In genomic region chr20:43507150-43508080, GRCh38 we compare ENCODE assay signal across 8 cellular contexts. TPM values are rescaled to one million over a fixed set of nuclear protein-coding genes. Genes with fewer than 3 reads are reported as not detected.
DNase-seq lines count a peak whose midpoint lies in the region; ATAC-seq, FAIRE-seq and TF ChIP-seq lines count a peak whose summit lies in the region.

L3MBTL1 (plus strand) TSS chr20:43507697; CDS start chr20:43513504, 5,807 bp downstream.

- H3K27me3 ChIP-seq in esophagus squamous epithelium, result peaks cover 0 to 41% (median 0%) of the 10 kb centered on the region in 4 donors
- H3K27me3 ChIP-seq in mucosa of stomach (ENCODE audit: control insufficient read depth, insufficient read depth, low read length), result peaks cover 17% of the 10 kb centered on the region
- no peaks in the 10 kb centered on the region for H3K27me3 ChIP-seq in aorta (ENCODE audit: control insufficient read depth in 1 of 2, insufficient read depth in 2 of 2, low read length in 1 of 2)

- 35 to 36% methylated on average over 15 to 19 of the region's 95 CpGs for WGBS in esophagus squamous epithelium, 2 donors
- 5 to 6% methylated on average over 90 to 95 of the region's 95 CpGs for WGBS in aorta, 2 donors

- POLR2A ChIA-PET in activated CD4-positive, alpha-beta memory T cell treated with anti-CD3 and anti-CD28 coated beads for 36 hours (lab: Charles Lee), result interaction anchor here (1.0 kb wide), 2 partner anchors 50 kb away, joined by 3 to 4 read pairs; partner anchors contain the start of gene SRSF6

- H3K27ac ChIP-seq in esophagus squamous epithelium, result peak within 1 kb of the TSS in 3 of 4 donors; percentile 49 to 68 (median 52)
- no peak within 1 kb of the TSS for H3K27ac ChIP-seq in aorta (ENCODE audit: low read depth in 1 of 2, low read length in 2 of 2)

- CTCF ChIA-PET in activated CD4-positive, alpha-beta memory T cell treated with anti-CD3 and anti-CD28 coated beads for 36 hours (lab: Charles Lee), result no interaction called here

- no peaks in the 10 kb centered on the region for H3K36me3 ChIP-seq in esophagus squamous epithelium
- H3K36me3 ChIP-seq in mucosa of stomach (ENCODE audit: control insufficient read depth, insufficient read depth, low read length), result no peaks in the 10 kb centered on the region
- no peaks in the 10 kb centered on the region for H3K36me3 ChIP-seq in aorta (ENCODE audit: control insufficient read depth in 1 of 2, insufficient read depth in 2 of 2, low read length in 1 of 2)

- no peaks in the 10 kb centered on the region for H3K9me3 Mint-ChIP-seq in activated CD4-positive, alpha-beta memory T cell treated with anti-CD3 and anti-CD28 coated beads for 36 hours

- ATAC-seq in aorta (ENCODE audit: low FRiP score), result peak; percentile 67

- H3K4me3 Mint-ChIP-seq in activated CD4-positive, alpha-beta memory T cell treated with anti-CD3 and anti-CD28 coated beads for 36 hours, result peak within 1 kb of the TSS; percentile 63

- peak within 1 kb of the TSS; percentile 53 to 85 (median 79) for H3K4me3 ChIP-seq in esophagus squamous epithelium
- peak within 1 kb of the TSS; percentile 46 for H3K4me3 ChIP-seq in mucosa of stomach (ENCODE audit: low read length)
- H3K4me3 ChIP-seq in aorta (ENCODE audit: low read length in 2 of 2), result peak within 1 kb of the TSS; percentile 19 to 59

- no peaks in the 10 kb centered on the region for H3K36me3 Mint-ChIP-seq in activated CD4-positive, alpha-beta memory T cell treated with anti-CD3 and anti-CD28 coated beads for 36 hours

- TF ChIP-seq POLR2A in esophagus squamous epithelium (IDR thresholded peaks at IDR 0.05), result peak in 1 of 4 donors; percentile 25

- DNase-seq in CD1c-positive myeloid dendritic cell (ENCODE audit: extremely low spot score) (peak; percentile 22), HTR-8/SVneo (ENCODE audit: insufficient read length, low spot score) (peak; percentile 97), esophagus squamous epithelium (lab: John Stamatoyannopoulos, UW) (no peak), aorta (peak; percentile 50 to 81), NCI-H2107 (lab: John Stamatoyannopoulos, UW) (no peak), NCI-H446 (lab: John Stamatoyannopoulos, UW) (no peak)
- peak; percentile 21 for DNase-seq in activated CD4-positive, alpha-beta memory T cell treated with anti-CD3 and anti-CD28 coated beads for 36 hours

- peak; percentile 92 for FAIRE-seq in HTR-8/SVneo (lab: Jason Lieb, UNC)

- H3K9me3 ChIP-seq in esophagus squamous epithelium (no peaks in the 10 kb centered on the region), mucosa of stomach (ENCODE audit: control insufficient read depth, low read length) (no peaks in the 10 kb centered on the region), aorta (ENCODE audit: control insufficient read depth, low read length) (no peaks in the 10 kb centered on the region)

- no peak within 1 kb of the TSS for H3K27ac Mint-ChIP-seq in activated CD4-positive, alpha-beta memory T cell treated with anti-CD3 and anti-CD28 coated beads for 36 hours

- peak in 2 of 6 experiments; percentile 5 to 6 for TF ChIP-seq CTCF in esophagus squamous epithelium (IDR thresholded peaks at IDR 0.05)

- peaks cover 35% of the 10 kb centered on the region for H3K27me3 Mint-ChIP-seq in activated CD4-positive, alpha-beta memory T cell treated with anti-CD3 and anti-CD28 coated beads for 36 hours

- H3K9ac ChIP-seq in mucosa of stomach (ENCODE audit: low read length), result peak within 1 kb of the TSS; percentile 28

- intact Hi-C loops in activated CD4-positive, alpha-beta memory T cell treated with anti-CD3 and anti-CD28 coated beads for 36 hours (cut with micrococcal nuclease), result no loop called here
- intact Hi-C loops in esophagus squamous epithelium (cut with DNase I), result no loop called here
- intact Hi-C loops in aorta (cut with DNase I), result no loop called here

- H3K4me1 Mint-ChIP-seq in activated CD4-positive, alpha-beta memory T cell treated with anti-CD3 and anti-CD28 coated beads for 36 hours (ENCODE audit: low read depth), result peaks cover 4% of the 10 kb centered on the region

- H3K4me1 ChIP-seq in esophagus squamous epithelium (peaks cover 0 to 18% (median 12%) of the 10 kb centered on the region in 3 donors), mucosa of stomach (ENCODE audit: control insufficient read depth, insufficient read depth, low read length) (peaks cover 3% of the 10 kb centered on the region), aorta (ENCODE audit: control insufficient read depth in 1 of 2, insufficient read depth in 2 of 2, low read length in 2 of 2) (no peaks in the 10 kb centered on the region)

RNA-seq across cellular contexts. Expression of gene L3MBTL1, which starts in this region (rescaled TPM):
- 1 to 10 TPM; 6.5 to 7.7 TPM for total RNA-seq in activated CD4-positive, alpha-beta memory T cell treated with anti-CD3 and anti-CD28 coated beads for 36 hours
- total RNA-seq in esophagus squamous epithelium (10 to 100 TPM in 1 of 4 donors, 1 to 10 TPM in 3; 3.5 to 31.7 (median 7.9) TPM), aorta (10 to 100 TPM; 14.3 to 24.3 TPM)
- polyA plus RNA-seq in aorta, result 10 to 100 TPM in 1 of 2 donors, 1 to 10 TPM in 1; 2.9 to 11.6 TPM

Comparison
In these comparisons a context has a peak if more than half of its experiments do, and no peak if none do; other contexts are left out.
1. DNase-seq: peak in CD1c-positive myeloid dendritic cell (single experiment), HTR-8/SVneo (single experiment), activated CD4-positive, alpha-beta memory T cell treated with anti-CD3 and anti-CD28 coated beads for 36 hours (single experiment) and aorta (2 of 2); none in esophagus squamous epithelium (single experiment), NCI-H2107 (single experiment) and NCI-H446 (0 of 2).
2. H3K27ac ChIP-seq: peak in esophagus squamous epithelium (3 of 4); none in aorta (0 of 2).
3. Peak in every context shown above with its lines, with median percentiles within 50 percentile points of each other: H3K4me3 ChIP-seq.